Comparison of ENCODE assay signal across 1 cellular context in the genomic region with DNA sequence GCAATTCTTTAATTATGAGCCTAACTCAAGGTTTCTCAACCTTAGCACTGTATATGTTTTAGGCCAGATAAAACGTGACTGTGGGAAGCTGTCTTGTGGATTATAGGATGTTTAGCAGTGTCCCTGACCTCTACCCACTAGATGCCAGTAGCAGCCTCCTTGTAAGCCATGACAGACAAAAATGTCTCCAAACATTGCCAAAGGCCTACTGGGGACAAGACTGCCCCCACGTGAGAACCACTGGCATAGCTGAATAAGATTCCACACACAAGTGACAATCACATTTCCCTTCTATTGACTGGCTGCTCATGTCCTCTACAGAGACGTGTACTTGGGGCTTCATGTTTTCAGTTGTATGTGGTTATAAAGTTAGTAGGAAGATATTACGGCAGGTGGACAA.
TF ChIP-seq lines count a peak whose summit lies in the region.

No MANE protein-coding gene starts in this region.

TF ChIP-seq in HCT116, 20 proteins besides CTCF, POLR2A, EP300 and RAD21:
- TF ChIP-seq JUND (IDR thresholded peaks at IDR 0.05): no peak
- TF ChIP-seq, protein P1, sequence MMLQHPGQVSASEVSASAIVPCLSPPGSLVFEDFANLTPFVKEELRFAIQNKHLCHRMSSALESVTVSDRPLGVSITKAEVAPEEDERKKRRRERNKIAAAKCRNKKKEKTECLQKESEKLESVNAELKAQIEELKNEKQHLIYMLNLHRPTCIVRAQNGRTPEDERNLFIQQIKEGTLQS (IDR thresholded peaks at IDR 0.05): no peak
